Comparison of ENCODE assay signal across 25 cellular contexts in genomic region chr2:85213404-85213803, GRCh38.
"Had no signal": no experiment of that assay in that cellular context is flagged by ENCODE, and none has a peak within 500 bp of the region (broad histone marks: within the 10 kb centered on the region; RNA-seq: fewer than 3 reads in every experiment).

No MANE protein-coding gene starts in this region.

- DNase-seq: activated CD4-positive, alpha-beta T cell treated with anti-CD3 and anti-CD28 coated beads, Interleukin-2, amount 10 ng/mL, durations not matched to agents 7 days and 5 days; activated CD8-positive, alpha-beta memory T cell treated with anti-CD3 and anti-CD28 coated beads, Interleukin-2, amount 10 ng/mL, durations not matched to agents 7 days and 5 days; activated CD8-positive, alpha-beta T cell treated with anti-CD3 and anti-CD28 coated beads for 36 hours; activated gamma-delta T cell; activated T-cell treated with anti-CD3 and anti-CD28 coated beads for 4 hours; brain microvascular endothelial cell; central memory CD4-positive, alpha-beta T cell; colonic mucosa; esophagus squamous epithelium; heart left ventricle; naive thymus-derived CD4-positive, alpha-beta T cell; right cardiac atrium; stimulated activated CD4-positive, alpha-beta T cell treated with anti-CD3 and anti-CD28 coated beads, Interleukin-1b, Interleukin-23, amount 100 ng/mL, for 48 hours; stimulated activated naive CD8-positive, alpha-beta T cell treated with anti-CD3 and anti-CD28 coated beads, Interleukin-15, amount 100 ng/mL, for 72 hours; T-cell had no signal

- H3K36me3 ChIP-seq: ascending aorta, brain microvascular endothelial cell, colonic mucosa, esophagus squamous epithelium, heart left ventricle, suprapubic skin, tibial nerve had no signal

- H3K9me3 Mint-ChIP-seq: activated CD4-positive, alpha-beta T cell treated with anti-CD3 and anti-CD28 coated beads, Interleukin-2, amount 10 ng/mL, durations not matched to agents 7 days and 5 days; activated CD8-positive, alpha-beta T cell treated with anti-CD3 and anti-CD28 coated beads for 36 hours; activated naive CD4-positive, alpha-beta T cell treated with anti-CD3 and anti-CD28 coated beads, Interleukin-2, amount 50 U/mL, for 24 hours; activated T-helper 1 cell treated with anti-CD3 and anti-CD28 coated beads, Interleukin-12 subunit alpha, Interleukin-12 subunit beta, Interleukin-2, Interleukin-4 antibody, amounts not matched to agents 30 ng/mL and 10 ng/mL and 1 ng/mL, durations not matched to agents 14 hours and 24 hours and 36 hours; memory B cell; stimulated activated naive CD8-positive, alpha-beta T cell treated with anti-CD3 and anti-CD28 coated beads, Interleukin-15, amount 100 ng/mL, for 72 hours; T-cell; T-helper 2 cell treated with Interferon-gamma antibody and Interleukin-4, amounts not matched to agents 5 μg/mL and 100 μg/mL, for 36 hours had no signal

- H3K4me3 Mint-ChIP-seq: activated CD4-positive, alpha-beta T cell treated with anti-CD3 and anti-CD28 coated beads, Interleukin-2, amount 10 ng/mL, durations not matched to agents 7 days and 5 days; activated CD8-positive, alpha-beta memory T cell treated with anti-CD3 and anti-CD28 coated beads, Interleukin-2, amount 10 ng/mL, durations not matched to agents 7 days and 5 days; activated CD8-positive, alpha-beta T cell treated with anti-CD3 and anti-CD28 coated beads for 36 hours; activated naive CD4-positive, alpha-beta T cell treated with anti-CD3 and anti-CD28 coated beads, Interleukin-2, amount 50 U/mL, for 24 hours; activated T-helper 1 cell treated with anti-CD3 and anti-CD28 coated beads, Interleukin-12 subunit alpha, Interleukin-12 subunit beta, Interleukin-2, Interleukin-4 antibody, amounts not matched to agents 30 ng/mL and 10 ng/mL and 1 ng/mL, durations not matched to agents 14 hours and 24 hours and 36 hours; memory B cell; naive thymus-derived CD4-positive, alpha-beta T cell; stimulated activated naive CD8-positive, alpha-beta T cell treated with anti-CD3 and anti-CD28 coated beads, Interleukin-15, amount 100 ng/mL, for 72 hours; T-cell; T-helper 2 cell treated with Interferon-gamma antibody and Interleukin-4, amounts not matched to agents 5 μg/mL and 100 μg/mL, for 36 hours had no signal

- H3K9me3 ChIP-seq: ascending aorta, colonic mucosa, esophagus squamous epithelium, heart left ventricle, suprapubic skin, tibial nerve had no signal

- H3K4me1 Mint-ChIP-seq: activated CD4-positive, alpha-beta T cell treated with anti-CD3 and anti-CD28 coated beads, Interleukin-2, amount 10 ng/mL, durations not matched to agents 7 days and 5 days; activated naive CD4-positive, alpha-beta T cell treated with anti-CD3 and anti-CD28 coated beads, Interleukin-2, amount 50 U/mL, for 24 hours; naive thymus-derived CD4-positive, alpha-beta T cell; stimulated activated naive CD8-positive, alpha-beta T cell treated with anti-CD3 and anti-CD28 coated beads, Interleukin-15, amount 100 ng/mL, for 72 hours; T-cell had no signal

- H3K27ac ChIP-seq: ascending aorta, brain microvascular endothelial cell, colonic mucosa, heart left ventricle, skin epidermis, suprapubic skin, tibial nerve, VCaP had no signal

- H3K36me3 Mint-ChIP-seq: activated CD8-positive, alpha-beta memory T cell treated with anti-CD3 and anti-CD28 coated beads, Interleukin-2, amount 10 ng/mL, durations not matched to agents 7 days and 5 days; activated naive CD4-positive, alpha-beta T cell treated with anti-CD3 and anti-CD28 coated beads, Interleukin-2, amount 50 U/mL, for 24 hours; memory B cell; naive thymus-derived CD4-positive, alpha-beta T cell; T-cell had no signal

- H3K4me1 ChIP-seq: colonic mucosa had no signal

- H3K4me3 ChIP-seq: ascending aorta, colonic mucosa, esophagus squamous epithelium, heart left ventricle, skin epidermis, suprapubic skin, tibial nerve had no signal

- H3K27ac Mint-ChIP-seq: activated CD4-positive, alpha-beta T cell treated with anti-CD3 and anti-CD28 coated beads, Interleukin-2, amount 10 ng/mL, durations not matched to agents 7 days and 5 days; activated CD8-positive, alpha-beta memory T cell treated with anti-CD3 and anti-CD28 coated beads, Interleukin-2, amount 10 ng/mL, durations not matched to agents 7 days and 5 days; activated CD8-positive, alpha-beta T cell treated with anti-CD3 and anti-CD28 coated beads for 36 hours; activated naive CD4-positive, alpha-beta T cell treated with anti-CD3 and anti-CD28 coated beads, Interleukin-2, amount 50 U/mL, for 24 hours; activated T-helper 1 cell treated with anti-CD3 and anti-CD28 coated beads, Interleukin-12 subunit alpha, Interleukin-12 subunit beta, Interleukin-2, Interleukin-4 antibody, amounts not matched to agents 30 ng/mL and 10 ng/mL and 1 ng/mL, durations not matched to agents 14 hours and 24 hours and 36 hours; memory B cell; naive thymus-derived CD4-positive, alpha-beta T cell; stimulated activated naive CD8-positive, alpha-beta T cell treated with anti-CD3 and anti-CD28 coated beads, Interleukin-15, amount 100 ng/mL, for 72 hours; T-cell; T-helper 2 cell treated with Interferon-gamma antibody and Interleukin-4, amounts not matched to agents 5 μg/mL and 100 μg/mL, for 36 hours had no signal

- ATAC-seq: activated CD4-positive, CD25-positive, alpha-beta regulatory T cell treated with anti-CD3 and anti-CD28 coated beads, Interleukin-2, amount 50 U/mL, for 24 hours; activated CD8-positive, alpha-beta memory T cell treated with anti-CD3 and anti-CD28 coated beads, Interleukin-2, amount 10 ng/mL, durations not matched to agents 7 days and 5 days; activated CD8-positive, alpha-beta T cell treated with anti-CD3 and anti-CD28 coated beads for 36 hours; naive thymus-derived CD4-positive, alpha-beta T cell; right cardiac atrium; stimulated activated naive CD8-positive, alpha-beta T cell treated with anti-CD3 and anti-CD28 coated beads, Interleukin-15, amount 100 ng/mL, for 72 hours; T-cell had no signal

- H3K27me3 ChIP-seq: ascending aorta, brain microvascular endothelial cell, colonic mucosa, esophagus squamous epithelium, heart left ventricle, suprapubic skin, tibial nerve had no signal
